ENCODE assay signal across 8 cellular contexts in the genomic region with DNA sequence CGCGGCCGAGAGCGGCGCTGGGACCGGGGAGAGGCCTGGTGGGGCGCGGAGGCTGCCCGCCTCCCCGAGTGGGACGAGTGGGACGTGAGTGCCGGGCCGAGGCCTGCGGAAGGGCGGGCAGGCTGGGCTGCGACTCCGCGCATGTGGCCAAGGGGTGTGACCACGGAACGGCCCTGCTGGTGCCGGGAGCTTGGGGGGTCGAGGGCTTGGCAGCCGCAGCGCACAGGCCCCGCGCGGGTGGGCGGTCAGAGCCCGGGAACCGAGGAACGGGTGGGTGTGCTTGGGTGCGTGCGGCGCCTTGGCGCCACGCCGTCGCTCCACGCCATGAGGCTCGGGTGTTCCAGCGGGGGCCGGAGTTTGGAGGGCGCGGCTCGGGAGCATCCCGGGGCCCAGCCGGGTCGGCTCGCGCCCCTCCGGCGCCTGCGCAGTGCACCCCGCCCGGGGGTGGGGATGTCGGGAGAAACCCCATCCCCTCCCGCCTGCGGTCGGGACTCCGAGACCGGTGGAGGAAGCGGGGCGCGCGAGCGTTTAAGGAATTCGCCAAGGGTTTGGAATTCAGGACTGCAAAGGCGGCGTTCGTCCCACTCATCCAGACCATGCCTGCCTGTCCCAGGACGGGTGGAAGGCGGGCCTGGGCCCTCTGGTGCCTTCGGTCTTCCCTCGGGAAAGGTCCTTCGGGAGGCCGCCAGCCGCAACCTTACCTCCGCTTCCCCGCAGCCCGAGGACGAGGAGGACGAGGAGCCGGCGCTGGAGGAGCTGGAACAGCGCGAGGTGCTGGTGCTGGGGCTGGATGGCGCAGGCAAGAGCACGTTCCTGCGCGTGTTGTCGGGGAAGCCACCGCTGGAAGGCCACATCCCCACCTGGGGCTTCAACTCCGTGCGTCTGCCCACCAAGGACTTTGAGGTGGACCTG. TPM values are rescaled to one million over a fixed set of nuclear protein-coding genes. Genes with fewer than 3 reads are reported as not detected.
DNase-seq lines count a peak whose midpoint lies in the region; ATAC-seq and TF ChIP-seq lines count a peak whose summit lies in the region.

No MANE protein-coding gene starts in this region.

- POLR2A ChIA-PET in BJ (lab: Charles Lee) = no interaction called here

- ATAC-seq in GM21423 (IDR thresholded peaks at IDR 0.05; ENCODE audit: unreplicated experiment) = peak; percentile 13
- ATAC-seq in GM19467 (IDR thresholded peaks at IDR 0.05; ENCODE audit: unreplicated experiment) = no peak
- no peak for ATAC-seq in HG02623 (IDR thresholded peaks at IDR 0.05; ENCODE audit: unreplicated experiment)

- DNase-seq in BJ (ENCODE audit: low read depth) (no peak), Peyer's patch (peak in 2 of 3 donors; percentile 52 to 58), cardiac fibroblast (ENCODE audit: low read depth in 2 of 2) (peak; percentile 50 to 54), kidney epithelial cell (ENCODE audit: low read depth) (no peak), spleen (peak; percentile 81)

- H3K27ac ChIP-seq in Peyer's patch = peak overlapping the region in 3 of 4 donors; percentile 62 to 78 (median 69)
- peak overlapping the region; percentile 42 to 77 (median 62) for H3K27ac ChIP-seq in spleen

- peaks cover 0 to 16% (median 9%) of the 10 kb centered on the region in 4 donors for H3K4me1 ChIP-seq in Peyer's patch
- H3K4me1 ChIP-seq in spleen = peaks cover 10 to 44% (median 29%) of the 10 kb centered on the region in 6 donors

- H3K9me3 ChIP-seq in Peyer's patch = no peaks in the 10 kb centered on the region
- no peaks in the 10 kb centered on the region for H3K9me3 ChIP-seq in spleen

- H3K4me3 ChIP-seq in BJ (ENCODE audit: low read depth, low read length) (peak overlapping the region; percentile 66), Peyer's patch (peak overlapping the region; percentile 76 to 94 (median 84)), cardiac fibroblast (replicated peaks in 1 of 2; ENCODE audit: low read depth in 2 of 2, low read length in 2 of 2) (peak overlapping the region; percentile 58 to 65), kidney epithelial cell (ENCODE audit: low read depth, low read length) (peak overlapping the region; percentile 78), spleen (peak overlapping the region; percentile 65 to 96 (median 80))

- no peaks in the 10 kb centered on the region for H3K27me3 ChIP-seq in BJ (ENCODE audit: control insufficient read depth, insufficient read depth, low read length)
- H3K27me3 ChIP-seq in Peyer's patch = no peaks in the 10 kb centered on the region
- H3K27me3 ChIP-seq in kidney epithelial cell (ENCODE audit: control insufficient read depth, insufficient read depth, low read length) = no peaks in the 10 kb centered on the region
- peaks cover 0 to 18% (median 0%) of the 10 kb centered on the region in 7 donors for H3K27me3 ChIP-seq in spleen (replicated peaks in 1 of 7)

- intact Hi-C loops in spleen (cut with DNase I; ENCODE audit: low total_unique reads) = no loop called here

- WGBS in spleen, 5 donors = 20 to 32% (median 23%) methylated on average over 59 to 95 of the region's 95 CpGs

- H3K36me3 ChIP-seq in BJ (ENCODE audit: control insufficient read depth, insufficient read depth, low read length) (peaks cover 4% of the 10 kb centered on the region), Peyer's patch (no peaks in the 10 kb centered on the region), kidney epithelial cell (ENCODE audit: control insufficient read depth, insufficient read depth, low read length) (no peaks in the 10 kb centered on the region), spleen (peaks cover 0 to 30% (median 0%) of the 10 kb centered on the region in 6 donors)

- CTCF ChIA-PET in BJ (lab: Yijun Ruan, JAX) = no interaction called here

- TF ChIP-seq CTCF in BJ (IDR thresholded peaks at IDR 0.05; ENCODE audit: insufficient read depth, low read depth, low read length) (no peak), Peyer's patch (IDR thresholded peaks at IDR 0.05) (no peak), cardiac fibroblast (IDR thresholded peaks at IDR 0.05; ENCODE audit: low read depth, low read length) (no peak), kidney epithelial cell (IDR thresholded peaks at IDR 0.05; ENCODE audit: insufficient read depth, low read length, poor library complexity, severe bottlenecking) (no peak), spleen (IDR thresholded peaks at IDR 0.05 in 8 of 11, conservative IDR thresholded peaks at IDR 0.05 in 3 of 11) (no peak)

- no peak for TF ChIP-seq POLR2A in Peyer's patch (IDR thresholded peaks at IDR 0.05)
- no peak for TF ChIP-seq POLR2A in spleen (IDR thresholded peaks at IDR 0.05)

RNA-seq across cellular contexts. Expression of gene ARL10, which starts 0.6 kb away (rescaled TPM):
- polyA plus RNA-seq in BJ (2011; rRNA removed) (3.2 and 4.8 TPM in 2 replicates), spleen (1 to 10 TPM; 1.6 to 4.0 (median 2.6) TPM)
- polyA minus RNA-seq in BJ (2011; rRNA and poly(A)+ RNA removed) = 6.9 TPM in 2 replicates
- total RNA-seq in Peyer's patch (1 to 10 TPM in 3 of 4 donors, under 1 TPM in 1; 0.53 to 6.2 (median 2.5) TPM), kidney epithelial cell (8.8 and 18.5 TPM in 2 replicates), spleen (10 to 100 TPM in 3 of 7 donors, 1 to 10 TPM in 4; 4.7 to 17.8 (median 9.0) TPM)

RNA-seq across cellular contexts. Expression of gene KIAA1191, which starts 4.4 kb away (rescaled TPM):
- polyA plus RNA-seq in BJ (2011; rRNA removed) = 119 and 171 TPM in 2 replicates
- 68.4 and 104 TPM in 2 replicates for polyA minus RNA-seq in BJ (2011; rRNA and poly(A)+ RNA removed)
- total RNA-seq in Peyer's patch = 10 to 100 TPM; 77.6 to 96.5 (median 83.3) TPM
- 92.4 and 112 TPM in 2 replicates for total RNA-seq in kidney epithelial cell
- total RNA-seq in spleen = 10 to 100 TPM; 60.2 to 99.0 (median 75.1) TPM
- polyA plus RNA-seq in spleen = 10 to 100 TPM; 24.4 to 34.4 (median 26.3) TPM

RNA-seq across cellular contexts. Expression of gene NOP16, which starts 22.5 kb away (rescaled TPM):
- polyA plus RNA-seq in BJ (2011; rRNA removed) (35.9 and 36.8 TPM in 2 replicates), spleen (10 to 100 TPM; 37.4 to 47.1 (median 41.5) TPM)
- 11.5 and 24.1 TPM in 2 replicates for polyA minus RNA-seq in BJ (2011; rRNA and poly(A)+ RNA removed)
- total RNA-seq in Peyer's patch (1 to 10 TPM; 7.5 to 8.4 (median 8.2) TPM), kidney epithelial cell (17.8 and 21.1 TPM in 2 replicates), spleen (10 to 100 TPM in 5 of 7 donors, 1 to 10 TPM in 2; 5.9 to 23.3 (median 12.4) TPM)

RNA-seq across cellular contexts. Expression of gene HIGD2A, which starts 22.6 kb away (rescaled TPM):
- polyA plus RNA-seq in BJ (2011; rRNA removed) (104 and 118 TPM in 2 replicates), spleen (100 to 1,000 TPM; 196 to 276 (median 220) TPM)
- polyA minus RNA-seq in BJ (2011; rRNA and poly(A)+ RNA removed) = 39.4 and 82.3 TPM in 2 replicates
- total RNA-seq in Peyer's patch (100 to 1,000 TPM in 3 of 4 donors, 10 to 100 TPM in 1; 92.4 to 168 (median 140) TPM), kidney epithelial cell (139 and 161 TPM in 2 replicates), spleen (100 to 1,000 TPM in 4 of 7 donors, 10 to 100 TPM in 3; 89.3 to 191 (median 102) TPM)

RNA-seq across cellular contexts. Expression of gene CLTB, which starts 50.4 kb away (rescaled TPM):
- polyA plus RNA-seq in BJ (2011; rRNA removed) (122 and 141 TPM in 2 replicates), spleen (10 to 100 TPM; 64.1 to 98.4 (median 69.2) TPM)
- polyA minus RNA-seq in BJ (2011; rRNA and poly(A)+ RNA removed) = 27.5 and 39.1 TPM in 2 replicates
- total RNA-seq in Peyer's patch (100 to 1,000 TPM in 3 of 4 donors, 10 to 100 TPM in 1; 87.5 to 211 (median 196) TPM), kidney epithelial cell (163 and 172 TPM in 2 replicates), spleen (10 to 100 TPM; 51.9 to 70.2 (median 62.9) TPM)

Comparison
In these comparisons a context has a peak if more than half of its experiments do, and no peak if none do; other contexts are left out.
1. DNase-seq: peak in Peyer's patch (2 of 3), cardiac fibroblast (2 of 2) and spleen (single experiment); none in BJ (single experiment) and kidney epithelial cell (single experiment).
2. Peak in every context shown above with its lines, with median percentiles within 50 percentile points of each other: H3K4me3 ChIP-seq.